ENCODE assay signal across 9 cellular contexts in genomic region chr4:184344435-184344834, GRCh38.
DNase-seq lines count a peak whose midpoint lies in the region; ATAC-seq and TF ChIP-seq lines count a peak whose summit lies in the region.
"Had no signal": no experiment of that assay in that cellular context is flagged by ENCODE, and none has a peak within 500 bp of the region (broad histone marks: within the 10 kb centered on the region; RNA-seq: fewer than 3 reads in every experiment).

No MANE protein-coding gene starts in this region.

- ATAC-seq in stimulated activated naive CD8-positive, alpha-beta T cell treated with anti-CD3 and anti-CD28 coated beads, Interleukin-15, amount 100 ng/mL, for 72 hours: no peak
- no peak for ATAC-seq in GM21723 (IDR thresholded peaks at IDR 0.05; ENCODE audit: unreplicated experiment)
- ATAC-seq in HG03521 (IDR thresholded peaks at IDR 0.05; ENCODE audit: unreplicated experiment): no peak

- H3K36me3 Mint-ChIP-seq in activated T-cell treated with anti-CD3 and anti-CD28 coated beads, Interleukin-2, amount 50 U/mL, for 24 hours (ENCODE audit: low read depth): no peaks in the 10 kb centered on the region
- no peaks in the 10 kb centered on the region for H3K36me3 Mint-ChIP-seq in endothelial cell (ENCODE audit: low read depth, unreplicated experiment)

- peak overlapping the region; percentile 32; the same call in 1 of the 2 replicates for H3K27ac ChIP-seq in OCI-LY3 (ENCODE audit: low read length)

- DNase-seq in activated T-cell treated with anti-CD3 and anti-CD28 coated beads, Interleukin-2, amount 50 U/mL, for 24 hours: no peak
- no peak for DNase-seq in activated T-cell treated with anti-CD3 and anti-CD28 coated beads, Interleukin-2, amount 50 U/mL, for 1 hour
- no peak for DNase-seq in endothelial cell (ENCODE audit: low spot score)
- DNase-seq in stimulated activated naive CD8-positive, alpha-beta T cell treated with anti-CD3 and anti-CD28 coated beads, Interleukin-15, amount 100 ng/mL, for 72 hours: no peak
- DNase-seq in cerebellar cortex (ENCODE audit: low spot score): no peak
- DNase-seq: T1000 had no signal

- no peaks in the 10 kb centered on the region for H3K9me3 ChIP-seq in OCI-LY3 (ENCODE audit: insufficient read depth, low read length)

- H3K4me1 ChIP-seq in OCI-LY3 (ENCODE audit: low read length): peaks cover 37% of the 10 kb centered on the region

- H3K4me3 ChIP-seq in OCI-LY3 (ENCODE audit: low read length): no peak overlapping the region

- peak overlapping the region; percentile 77 for H3K4me3 Mint-ChIP-seq in activated T-cell treated with anti-CD3 and anti-CD28 coated beads, Interleukin-2, amount 50 U/mL, for 24 hours
- H3K4me3 Mint-ChIP-seq in endothelial cell (ENCODE audit: unreplicated experiment): peak overlapping the region; percentile 82
- H3K4me3 Mint-ChIP-seq in stimulated activated naive CD8-positive, alpha-beta T cell treated with anti-CD3 and anti-CD28 coated beads, Interleukin-15, amount 100 ng/mL, for 72 hours: peak overlapping the region; percentile 76 to 81

- H3K27ac Mint-ChIP-seq in activated T-cell treated with anti-CD3 and anti-CD28 coated beads, Interleukin-2, amount 50 U/mL, for 24 hours: no peak overlapping the region
- H3K27ac Mint-ChIP-seq in endothelial cell (ENCODE audit: unreplicated experiment): peak overlapping the region; percentile 77
- H3K27ac Mint-ChIP-seq in stimulated activated naive CD8-positive, alpha-beta T cell treated with anti-CD3 and anti-CD28 coated beads, Interleukin-15, amount 100 ng/mL, for 72 hours: peak overlapping the region; percentile 23 to 77

- no peaks in the 10 kb centered on the region for H3K9me3 Mint-ChIP-seq in activated T-cell treated with anti-CD3 and anti-CD28 coated beads, Interleukin-2, amount 50 U/mL, for 24 hours
- no peaks in the 10 kb centered on the region for H3K9me3 Mint-ChIP-seq in endothelial cell (ENCODE audit: unreplicated experiment)
- H3K9me3 Mint-ChIP-seq in stimulated activated naive CD8-positive, alpha-beta T cell treated with anti-CD3 and anti-CD28 coated beads, Interleukin-15, amount 100 ng/mL, for 72 hours: no peaks in the 10 kb centered on the region

- no peaks in the 10 kb centered on the region for H3K36me3 ChIP-seq in OCI-LY3 (replicated peaks; ENCODE audit: low read depth, low read length)

- peaks cover 3% of the 10 kb centered on the region for H3K27me3 Mint-ChIP-seq in activated T-cell treated with anti-CD3 and anti-CD28 coated beads, Interleukin-2, amount 50 U/mL, for 24 hours
- peaks cover 13% of the 10 kb centered on the region for H3K27me3 Mint-ChIP-seq in endothelial cell (ENCODE audit: unreplicated experiment)
- peaks cover 15% of the 10 kb centered on the region for H3K27me3 Mint-ChIP-seq in stimulated activated naive CD8-positive, alpha-beta T cell treated with anti-CD3 and anti-CD28 coated beads, Interleukin-15, amount 100 ng/mL, for 72 hours

- no peak overlapping the region for H2AFZ ChIP-seq in OCI-LY3 (ENCODE audit: low read depth, low read length)

- no peak for TF ChIP-seq CTCF in OCI-LY3 (IDR thresholded peaks at IDR 0.05; ENCODE audit: low read depth, low read length)
- no peak for TF ChIP-seq CTCF in endothelial cell (IDR thresholded peaks at IDR 0.05; ENCODE audit: unreplicated experiment)

- no peaks in the 10 kb centered on the region for H4K20me1 ChIP-seq in OCI-LY3 (ENCODE audit: insufficient read depth, low read length)

- H3K4me1 Mint-ChIP-seq in activated T-cell treated with anti-CD3 and anti-CD28 coated beads, Interleukin-2, amount 50 U/mL, for 24 hours (ENCODE audit: low read depth): peaks cover 20% of the 10 kb centered on the region
- H3K4me1 Mint-ChIP-seq in endothelial cell (ENCODE audit: unreplicated experiment): peaks cover 41% of the 10 kb centered on the region
- peaks cover 67% of the 10 kb centered on the region for H3K4me1 Mint-ChIP-seq in stimulated activated naive CD8-positive, alpha-beta T cell treated with anti-CD3 and anti-CD28 coated beads, Interleukin-15, amount 100 ng/mL, for 72 hours

- H3K4me2 ChIP-seq in OCI-LY3 (ENCODE audit: low read length): peak overlapping the region; percentile 84

- H3K27me3 ChIP-seq in OCI-LY3 (ENCODE audit: low read depth, low read length): no peaks in the 10 kb centered on the region

- no peaks in the 10 kb centered on the region for H3K79me2 ChIP-seq in OCI-LY3 (ENCODE audit: low read length)

- H3K9ac ChIP-seq in OCI-LY3 (ENCODE audit: low read length): peak overlapping the region; percentile 66; the same call in 1 of the 2 replicates
